In genomic region chr4:117740736-117741135, GRCh38 we compare ENCODE assay signal across 32 cellular contexts.
"Had no signal": no experiment of that assay in that cellular context is flagged by ENCODE, and none has a peak within 500 bp of the region (broad histone marks: within the 10 kb centered on the region; RNA-seq: fewer than 3 reads in every experiment).

No MANE protein-coding gene starts in this region.

- H3K36me3 ChIP-seq: adrenal gland, breast epithelium, SJSA1 had no signal

- H3K27ac Mint-ChIP-seq: activated CD4-positive, alpha-beta memory T cell treated with anti-CD3 and anti-CD28 coated beads for 36 hours; activated CD4-positive, alpha-beta T cell treated with anti-CD3 and anti-CD28 coated beads, Interleukin-2, amount 10 ng/mL, durations not matched to agents 24 days and 14 days; activated naive CD4-positive, alpha-beta T cell treated with anti-CD3 and anti-CD28 coated beads for 36 hours; activated naive CD4-positive, alpha-beta T cell treated with anti-CD3 and anti-CD28 coated beads, Interleukin-2, amount 50 U/mL, for 72 hours; activated T-helper 1 cell treated with anti-CD3 and anti-CD28 coated beads, Interleukin-12 subunit alpha, Interleukin-12 subunit beta, Interleukin-2, Interleukin-4 antibody, amounts not matched to agents 30 ng/mL and 10 ng/mL and 1 ng/mL, durations not matched to agents 14 hours and 24 hours and 36 hours; T-helper 1 cell treated with Interleukin-12 subunit alpha and Interleukin-12 subunit beta and Interleukin-4 antibody, amounts not matched to agents 30 μg/mL and 1 μg/mL, for 36 hours; T-helper 2 cell treated with Interferon-gamma antibody and Interleukin-4, amounts not matched to agents 5 μg/mL and 100 μg/mL, for 36 hours had no signal

- ATAC-seq: activated naive CD4-positive, alpha-beta T cell treated with anti-CD3 and anti-CD28 coated beads, Interleukin-2, amount 50 U/mL, for 72 hours; activated T-cell treated with anti-CD3 and anti-CD28 coated beads, Interleukin-2, amount 50 U/mL, for 4 hours; body of pancreas; Right ventricle myocardium inferior had no signal

- H3K27me3 ChIP-seq: adrenal gland, body of pancreas, breast epithelium, SJSA1 had no signal

- H3K27ac ChIP-seq: adrenal gland, body of pancreas, breast epithelium, coronary artery, KMS-11, PC-9, RWPE1, SJSA1 had no signal

- H3K4me1 Mint-ChIP-seq: activated CD4-positive, alpha-beta T cell treated with anti-CD3 and anti-CD28 coated beads, Interleukin-2, amount 10 ng/mL, durations not matched to agents 24 days and 14 days had no signal

- H3K9me3 Mint-ChIP-seq: activated CD4-positive, alpha-beta T cell treated with anti-CD3 and anti-CD28 coated beads, Interleukin-2, amount 10 ng/mL, durations not matched to agents 24 days and 14 days; activated T-cell treated with anti-CD3 and anti-CD28 coated beads, Interleukin-2, amount 50 U/mL, for 4 hours; activated T-helper 1 cell treated with anti-CD3 and anti-CD28 coated beads, Interleukin-12 subunit alpha, Interleukin-12 subunit beta, Interleukin-2, Interleukin-4 antibody, amounts not matched to agents 30 ng/mL and 10 ng/mL and 1 ng/mL, durations not matched to agents 14 hours and 24 hours and 36 hours; T-helper 1 cell treated with Interleukin-12 subunit alpha and Interleukin-12 subunit beta and Interleukin-4 antibody, amounts not matched to agents 30 μg/mL and 1 μg/mL, for 36 hours; T-helper 2 cell treated with Interferon-gamma antibody and Interleukin-4, amounts not matched to agents 5 μg/mL and 100 μg/mL, for 36 hours had no signal

- H3K4me3 Mint-ChIP-seq: activated CD4-positive, alpha-beta memory T cell treated with anti-CD3 and anti-CD28 coated beads for 36 hours; activated CD4-positive, alpha-beta T cell treated with anti-CD3 and anti-CD28 coated beads, Interleukin-2, amount 10 ng/mL, durations not matched to agents 24 days and 14 days; activated naive CD4-positive, alpha-beta T cell treated with anti-CD3 and anti-CD28 coated beads for 36 hours; activated T-cell treated with anti-CD3 and anti-CD28 coated beads, Interleukin-2, amount 50 U/mL, for 4 hours; activated T-helper 1 cell treated with anti-CD3 and anti-CD28 coated beads, Interleukin-12 subunit alpha, Interleukin-12 subunit beta, Interleukin-2, Interleukin-4 antibody, amounts not matched to agents 30 ng/mL and 10 ng/mL and 1 ng/mL, durations not matched to agents 14 hours and 24 hours and 36 hours; T-helper 1 cell treated with Interleukin-12 subunit alpha and Interleukin-12 subunit beta and Interleukin-4 antibody, amounts not matched to agents 30 μg/mL and 1 μg/mL, for 36 hours; T-helper 2 cell treated with Interferon-gamma antibody and Interleukin-4, amounts not matched to agents 5 μg/mL and 100 μg/mL, for 36 hours had no signal

- H3K4me3 ChIP-seq: adrenal gland, body of pancreas, breast epithelium, coronary artery, PC-9, SJSA1 had no signal

- H3K9me3 ChIP-seq: adrenal gland, body of pancreas, breast epithelium, SJSA1, SK-N-SH had no signal

- H3K4me1 ChIP-seq: adrenal gland, body of pancreas, breast epithelium, SJSA1 had no signal

- DNase-seq: activated CD4-positive, alpha-beta memory T cell treated with anti-CD3 and anti-CD28 coated beads for 36 hours; activated CD4-positive, alpha-beta T cell treated with anti-CD3 and anti-CD28 coated beads, Interleukin-2, amount 10 ng/mL, durations not matched to agents 24 days and 14 days; activated CD8-positive, alpha-beta memory T cell treated with anti-CD3 and anti-CD28 coated beads, Interleukin-2, amount 50 U/mL, for 4 hours; activated gamma-delta T cell treated with Interleukin-2 at 50 U/mL for 16 hours; activated naive CD4-positive, alpha-beta T cell treated with anti-CD3 and anti-CD28 coated beads for 36 hours; activated T-cell treated with anti-CD3 and anti-CD28 coated beads for 4 hours; activated T-cell treated with anti-CD3 and anti-CD28 coated beads, Interleukin-2, amount 50 U/mL, for 4 hours; adrenal gland; body of pancreas; MV-4-11; NCI-H1092; NCI-H1436 treated with DMSO at 0.1 percent for 48 hours; NCI-H1694 treated with DMSO at 0.1 percent for 48 hours; NCI-H2029; NCI-H2171 treated with DMSO at 0.1 percent for 48 hours; NCI-H2227 treated with DMSO at 0.1 percent for 48 hours; NCI-H446; NCI-H510A treated with DMSO at 0.1 percent for 48 hours; NCI-H526 treated with DMSO at 0.1 percent for 48 hours; NCI-H774; PC-9; SK-N-SH had no signal

- H3K27me3 Mint-ChIP-seq: activated CD4-positive, alpha-beta memory T cell treated with anti-CD3 and anti-CD28 coated beads for 36 hours; activated CD4-positive, alpha-beta T cell treated with anti-CD3 and anti-CD28 coated beads, Interleukin-2, amount 10 ng/mL, durations not matched to agents 24 days and 14 days had no signal

- H3K36me3 Mint-ChIP-seq: activated CD4-positive, alpha-beta memory T cell treated with anti-CD3 and anti-CD28 coated beads for 36 hours; activated naive CD4-positive, alpha-beta T cell treated with anti-CD3 and anti-CD28 coated beads, Interleukin-2, amount 50 U/mL, for 72 hours had no signal
